Comparison of ENCODE assay signal across 1 cellular context in genomic region chr17:60139438-60140285, GRCh38.
TF ChIP-seq lines count a peak whose summit lies in the region.

No MANE protein-coding gene starts in this region.

TF ChIP-seq in HepG2, 621 proteins besides CTCF, POLR2A, EP300 and RAD21 (continued from another document and continues in another):
- TF ChIP-seq PREB (CRISPR knock-in tag; IDR thresholded peaks at IDR 0.05) (peak; percentile 67; the same call in 1 of the 2 replicates), ARHGAP35 (CRISPR knock-in tag; IDR thresholded peaks at IDR 0.05; ENCODE audit: borderline replicate concordance) (peak; percentile 98), ZNF607 (CRISPR knock-in tag; IDR thresholded peaks at IDR 0.05; ENCODE audit: borderline replicate concordance) (peak; percentile 99), ZNF883 (CRISPR knock-in tag; IDR thresholded peaks at IDR 0.05; ENCODE audit: not compliant biosample characterization) (peak; percentile 96), SIN3A (IDR thresholded peaks at IDR 0.05; ENCODE audit: borderline replicate concordance, low read depth, low read length) (peak; percentile 99), SRSF4 (IDR thresholded peaks at IDR 0.05; ENCODE audit: low read depth, low read length, poor library complexity, severe bottlenecking) (no peak), ZSCAN21 (CRISPR knock-in tag; IDR thresholded peaks at IDR 0.05; ENCODE audit: borderline replicate concordance) (peak; percentile 98), ZNF672 (CRISPR knock-in tag; IDR thresholded peaks at IDR 0.05) (no peak), USF2 (IDR thresholded peaks at IDR 0.05; ENCODE audit: low read depth, low read length) (no peak), USF2 (CRISPR knock-in tag; IDR thresholded peaks at IDR 0.05; ENCODE audit: borderline replicate concordance) (no peak), CAMTA2 (CRISPR knock-in tag; IDR thresholded peaks at IDR 0.05; ENCODE audit: borderline replicate concordance) (peak; percentile 95; the same call in 1 of the 2 replicates), ZNF256 (CRISPR knock-in tag; conservative IDR thresholded peaks at IDR 0.05) (peak; percentile 98), ZNF556 (CRISPR knock-in tag; IDR thresholded peaks at IDR 0.05; ENCODE audit: borderline replicate concordance) (peak; percentile 70; the same call in 1 of the 2 replicates), ZNF33A (CRISPR knock-in tag; IDR thresholded peaks at IDR 0.05; ENCODE audit: borderline replicate concordance) (no peak), TEF (CRISPR knock-in tag; IDR thresholded peaks at IDR 0.05) (peak; percentile 95), ZNF530 (CRISPR knock-in tag; IDR thresholded peaks at IDR 0.05; ENCODE audit: low read depth) (peak; percentile 89; the same call in 1 of the 2 replicates), ZFP37 (CRISPR knock-in tag; IDR thresholded peaks at IDR 0.05; ENCODE audit: borderline replicate concordance) (peak; percentile 98), ZBTB14 (CRISPR knock-in tag; IDR thresholded peaks at IDR 0.05) (no peak), TMF1 (CRISPR knock-in tag; IDR thresholded peaks at IDR 0.05; ENCODE audit: low read depth) (peak; percentile 99), REXO4 (CRISPR knock-in tag; IDR thresholded peaks at IDR 0.05; ENCODE audit: borderline replicate concordance) (peak; percentile 88), HOXA3 (CRISPR knock-in tag; IDR thresholded peaks at IDR 0.05) (peak; percentile 85), ZNF513 (CRISPR knock-in tag; conservative IDR thresholded peaks at IDR 0.05) (no peak), ZNF75D (CRISPR knock-in tag; IDR thresholded peaks at IDR 0.05; ENCODE audit: borderline replicate concordance) (peak; percentile 98; the same call in 1 of the 2 replicates), FOXJ3 (CRISPR knock-in tag; IDR thresholded peaks at IDR 0.05; ENCODE audit: borderline replicate concordance) (no peak), ZNF263 (CRISPR knock-in tag; IDR thresholded peaks at IDR 0.05) (peak; percentile 81), ZNF44 (CRISPR knock-in tag; IDR thresholded peaks at IDR 0.05) (peak; percentile 86; the same call in 1 of the 2 replicates), ZNF839 (CRISPR knock-in tag; IDR thresholded peaks at IDR 0.05; ENCODE audit: borderline replicate concordance) (peak; percentile 94; the same call in 1 of the 2 replicates), AFF4 (CRISPR knock-in tag; IDR thresholded peaks at IDR 0.05) (no peak), GMEB1 (CRISPR knock-in tag; IDR thresholded peaks at IDR 0.05; ENCODE audit: borderline replicate concordance) (0 out of 2 replicates have a peak, but pooled peaks have one; percentile 34), DBP (CRISPR knock-in tag; IDR thresholded peaks at IDR 0.05; ENCODE audit: not compliant biosample characterization) (peak; percentile 85), KIAA2018 (CRISPR knock-in tag; IDR thresholded peaks at IDR 0.05; ENCODE audit: borderline replicate concordance) (no peak), ZFP36L1 (CRISPR knock-in tag; IDR thresholded peaks at IDR 0.05) (peak; percentile 93), ZNF562 (CRISPR knock-in tag; IDR thresholded peaks at IDR 0.05; ENCODE audit: borderline replicate concordance) (no peak), CREM (IDR thresholded peaks at IDR 0.05) (0 out of 2 replicates have a peak, but pooled peaks have one; percentile 29), CREM (CRISPR knock-in tag; IDR thresholded peaks at IDR 0.05) (no peak), ZNF160 (CRISPR knock-in tag; IDR thresholded peaks at IDR 0.05) (peak; percentile 96), DMAP1 (CRISPR knock-in tag; IDR thresholded peaks at IDR 0.05) (peak; percentile 76), TCF7 (IDR thresholded peaks at IDR 0.05; ENCODE audit: low read depth) (no peak), ZNF543 (CRISPR knock-in tag; IDR thresholded peaks at IDR 0.05) (peak; percentile 68; the same call in 1 of the 2 replicates)
